ENCODE assay signal across 8 cellular contexts in the genomic region with DNA sequence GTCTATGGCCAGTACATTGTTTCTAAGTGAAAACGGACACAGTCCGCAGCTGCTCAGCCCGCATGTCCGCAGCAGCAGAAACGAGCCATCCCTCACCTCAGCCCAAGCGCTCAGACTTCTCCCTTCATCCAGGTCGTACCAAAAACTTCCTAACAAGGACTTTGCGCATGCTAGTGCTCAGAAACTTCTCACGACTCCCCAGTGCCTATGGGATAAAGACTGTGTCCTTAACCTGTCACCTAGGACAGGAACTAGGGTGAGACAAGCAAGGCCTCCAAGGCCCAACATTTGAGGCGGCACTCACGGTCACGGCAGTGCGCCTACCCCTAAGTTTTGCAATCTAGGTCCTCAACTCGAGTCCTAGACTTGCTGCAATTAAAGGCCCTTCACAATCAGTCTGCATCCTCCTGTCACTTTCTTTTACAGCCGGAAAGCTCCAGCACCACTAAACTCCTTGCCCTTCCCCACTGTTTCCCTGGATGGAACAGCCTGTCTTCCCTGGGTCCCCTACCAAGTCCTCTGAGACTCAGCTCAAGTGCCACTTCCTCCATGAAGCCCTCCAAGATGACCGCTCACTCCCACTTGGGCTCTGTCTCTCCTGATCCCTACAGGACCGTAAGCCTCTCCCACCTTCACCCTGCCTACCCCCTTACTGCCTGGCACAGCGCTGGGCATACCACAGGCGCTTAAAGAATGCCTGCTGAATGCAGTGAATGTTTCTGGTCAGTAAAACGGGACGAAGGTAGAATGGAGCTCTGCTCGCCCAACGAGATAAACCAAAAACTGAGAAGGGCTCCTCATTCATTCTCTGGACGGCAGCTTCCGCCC. TPM values are rescaled to one million over a fixed set of nuclear protein-coding genes. Genes with fewer than 3 reads are reported as not detected.
DNase-seq lines count a peak whose midpoint lies in the region; ATAC-seq, FAIRE-seq and TF ChIP-seq lines count a peak whose summit lies in the region.

No MANE protein-coding gene starts in this region.

- TF ChIP-seq CTCF in PC-9 (conservative IDR thresholded peaks at IDR 0.05) (no peak), H1 (IDR thresholded peaks at IDR 0.05; ENCODE audit: control extremely low read depth in 1 of 3, insufficient read depth in 1 of 3, low read depth in 1 of 3, low read length in 3 of 3) (no peak)

- no peak overlapping the region for H3K23ac ChIP-seq in H1 (ENCODE audit: insufficient read length)

- no peak overlapping the region for H3K14ac ChIP-seq in H1 (ENCODE audit: insufficient read length)

- CTCF ChIA-PET in activated CD4-positive, alpha-beta T cell treated with anti-CD3 and anti-CD28 coated beads for 36 hours (lab: Charles Lee): interaction anchor here (0.6 to 1.6 kb wide), 4 partner anchors 25 to 239 kb away, joined by 3 to 6 read pairs (median 4); no protein-coding TSS in a partner anchor
- CTCF ChIA-PET in PC-9 (lab: Charles Lee): interaction anchor here (0.5 kb wide), 1 partner anchor 540 kb away, joined by 4 read pairs; no protein-coding TSS in a partner anchor
- CTCF ChIA-PET in H1 (lab: Charles Lee; ENCODE audit: partially characterized antibody): interaction anchor here (1.4 to 3.9 kb wide), 5 partner anchors 10 to 77 kb away, joined by 3 to 20 read pairs (median 11); no protein-coding TSS in a partner anchor

- no TSS peak for BruUV-seq in PC-9 (replicated peaks; lab: Mats Ljungman, UMichigan)

- no peaks in the 10 kb centered on the region for H3K9me3 Mint-ChIP-seq in activated CD4-positive, alpha-beta T cell treated with anti-CD3 and anti-CD28 coated beads for 36 hours (ENCODE audit: low read depth)
- H3K9me3 Mint-ChIP-seq in naive thymus-derived CD8-positive, alpha-beta T cell: no peaks in the 10 kb centered on the region

- H2AK5ac ChIP-seq in H1 (ENCODE audit: low read depth, low read length): peak overlapping the region; percentile 5; the same call in 1 of the 2 replicates

- H3K79me1 ChIP-seq in H1 (ENCODE audit: low read depth, low read length): peaks cover 23% of the 10 kb centered on the region

- H3K4me1 ChIP-seq in PC-9 (replicated peaks; ENCODE audit: insufficient read depth) (peaks cover 15% of the 10 kb centered on the region; the same call in 1 of the 2 replicates), H1 (replicated peaks in 1 of 4; ENCODE audit: control insufficient read depth in 3 of 4, insufficient read depth in 4 of 4, low read length in 3 of 4) (peaks cover 7 to 17% (median 11%) of the 10 kb centered on the region in 4 experiments)

- H2BK15ac ChIP-seq in H1 (ENCODE audit: low read length): no peak overlapping the region

- no peak overlapping the region for H2BK12ac ChIP-seq in H1 (ENCODE audit: low read depth, low read length)

- no peaks in the 10 kb centered on the region for H3K9me3 ChIP-seq in PC-9 (ENCODE audit: insufficient read depth, low read depth)
- no peaks in the 10 kb centered on the region; a peak in 1 of 4 replicates for H3K9me3 ChIP-seq in H1 (ENCODE audit: insufficient read depth in 2 of 2, low read depth in 1 of 2, low read length in 1 of 2)

- H3K4me1 Mint-ChIP-seq in activated CD4-positive, alpha-beta T cell treated with anti-CD3 and anti-CD28 coated beads for 36 hours: peaks cover 49% of the 10 kb centered on the region
- H3K4me1 Mint-ChIP-seq in naive thymus-derived CD8-positive, alpha-beta T cell: peaks cover 18 to 48% (median 39%) of the 10 kb centered on the region in 4 donors

- H4K8ac ChIP-seq in H1 (ENCODE audit: extremely low read depth, insufficient read depth, low read length): peak overlapping the region; percentile 98; the same call in 1 of the 2 replicates

- POLR2A ChIA-PET in activated CD4-positive, alpha-beta T cell treated with anti-CD3 and anti-CD28 coated beads for 36 hours (lab: Charles Lee): interaction anchor here (0.6 to 3.6 kb wide), 5 partner anchors 9 to 255 kb away, joined by 3 to 18 read pairs (median 6); partner anchors contain the start of genes FEM1B and PIAS1
- POLR2A ChIA-PET in PC-9 (lab: Charles Lee; ENCODE audit: unreplicated experiment) (interaction anchor here (0.6 kb wide), 1 partner anchor 1332 kb away, joined by 8 read pairs; no protein-coding TSS in a partner anchor), H1 (lab: Charles Lee; ENCODE audit: partially characterized antibody) (interaction anchor here (0.7 to 4.6 kb wide), 19 partner anchors 11 to 388 kb away, joined by 3 to 38 read pairs (median 4); partner anchors contain the start of gene FEM1B)
- POLR2A ChIA-PET in naive thymus-derived CD8-positive, alpha-beta T cell (lab: Charles Lee): interaction anchor here (0.6 to 3.3 kb wide), 6 partner anchors 12 to 1934 kb away, joined by 3 to 30 read pairs (median 4); partner anchors contain the start of genes FEM1B, MAP2K5 and PIAS1

- peaks cover 13% of the 10 kb centered on the region for H3K23me2 ChIP-seq in H1 (ENCODE audit: low read depth, low read length)

- TF ChIP-seq POLR2A in H1 (IDR thresholded peaks at IDR 0.05; ENCODE audit: control extremely low read depth in 1 of 2, low read depth in 2 of 2, low read length in 2 of 2): no peak

- no peak for TF ChIP-seq RAD21 in H1 (IDR thresholded peaks at IDR 0.05 in 1 of 2, conservative IDR thresholded peaks at IDR 0.05 in 1 of 2; ENCODE audit: low read depth in 2 of 2, low read length in 2 of 2)

- no peaks in the 10 kb centered on the region for H3K9me2 ChIP-seq in PC-9 (ENCODE audit: insufficient read depth)

- no peaks in the 10 kb centered on the region for H3K27me3 Mint-ChIP-seq in activated CD4-positive, alpha-beta T cell treated with anti-CD3 and anti-CD28 coated beads for 36 hours
- H3K27me3 Mint-ChIP-seq in naive thymus-derived CD8-positive, alpha-beta T cell: peaks cover 0 to 4% (median 0%) of the 10 kb centered on the region in 5 donors

- H3K56ac ChIP-seq in H1 (replicated peaks; ENCODE audit: insufficient read length, low read depth, low read length): peak overlapping the region; percentile 44

- ATAC-seq in activated CD4-positive, alpha-beta T cell treated with anti-CD3 and anti-CD28 coated beads for 36 hours: no peak
- ATAC-seq in naive thymus-derived CD8-positive, alpha-beta T cell: no peak
- ATAC-seq in HG03280 (IDR thresholded peaks at IDR 0.05; ENCODE audit: unreplicated experiment): no peak

- H3F3A ChIP-seq in PC-9 (ENCODE audit: insufficient read depth, low read depth): peaks cover 3% of the 10 kb centered on the region; the same call in 1 of the 2 replicates

- H3K27me3 ChIP-seq in PC-9 (ENCODE audit: insufficient read depth, low read depth) (no peaks in the 10 kb centered on the region), H1 (replicated peaks in 1 of 4; ENCODE audit: control insufficient read depth in 3 of 4, extremely low read depth in 1 of 4, insufficient read depth in 3 of 4, low read length in 3 of 4) (peaks cover 0 to 2% (median 0%) of the 10 kb centered on the region in 4 experiments; a peak in 1 of 7 replicates)

- H4K5ac ChIP-seq in H1 (ENCODE audit: insufficient read length, low read depth, low read length): no peak overlapping the region

- no peak overlapping the region for H3K4ac ChIP-seq in H1 (replicated peaks; ENCODE audit: insufficient read length, low read depth, low read length)

- peak overlapping the region; percentile 17; the same call in 1 of the 2 replicates for H3K18ac ChIP-seq in H1 (ENCODE audit: extremely low read depth, low read length)

- H3K27ac Mint-ChIP-seq in activated CD4-positive, alpha-beta T cell treated with anti-CD3 and anti-CD28 coated beads for 36 hours: peak overlapping the region; percentile 91
- H3K27ac Mint-ChIP-seq in naive thymus-derived CD8-positive, alpha-beta T cell: peak overlapping the region in 9 of 10 donors; percentile 2 to 90 (median 76)

- FAIRE-seq in H1 (lab: Jason Lieb, UNC): no peak

- H3K36me3 Mint-ChIP-seq in activated CD4-positive, alpha-beta T cell treated with anti-CD3 and anti-CD28 coated beads for 36 hours (ENCODE audit: low read depth): peaks cover 18% of the 10 kb centered on the region
- H3K36me3 Mint-ChIP-seq in naive thymus-derived CD8-positive, alpha-beta T cell: no peaks in the 10 kb centered on the region

- 48% methylated on average over 25 of the region's 25 CpGs; no CpG with 5 or more reads in 1 of the 2 experiments for WGBS in H1 (ENCODE audit: extremely low coverage in 1 of 2, insufficient coverage in 1 of 2, insufficient read length in 1 of 2, insufficient replicate concordance in 2 of 2, low coverage in 1 of 2, low lambda C conversion rate in 2 of 2, missing lambda C conversion rate in 1 of 2), 2 experiments

- DNase-seq in activated CD4-positive, alpha-beta T cell treated with anti-CD3 and anti-CD28 coated beads for 36 hours: no peak
- no peak for DNase-seq in activated CD4-positive, alpha-beta T cell treated with anti-CD3 and anti-CD28 coated beads, Interleukin-2, amount 50 U/mL, for 1 hour
- no peak for DNase-seq in PC-9
- DNase-seq in H1 (ENCODE audit: low read depth in 1 of 2, low spot score in 2 of 2): no peak
- DNase-seq in naive thymus-derived CD8-positive, alpha-beta T cell: no peak
- DNase-seq in NK-92 treated with Interleukin-12 subunit alpha and Interleukin-12 subunit beta, amount 100 ng/mL, for 24 hours (lab: John Stamatoyannopoulos, UW): no peak
- DNase-seq in NCI-H345 treated with DMSO at 0.1 percent for 48 hours (lab: John Stamatoyannopoulos, UW; ENCODE audit: unreplicated experiment): no peak

- 0 out of 2 replicates have a peak overlapping the region, but pooled peaks have one; percentile 15 for H2BK5ac ChIP-seq in H1 (ENCODE audit: low read depth, low read length)

- peak overlapping the region; percentile 93 for H3K4me2 ChIP-seq in PC-9
- H3K4me2 ChIP-seq in H1 (ENCODE audit: insufficient read depth in 1 of 2, low read depth in 2 of 2, low read length in 2 of 2): peak overlapping the region; percentile 97

- H4K20me1 ChIP-seq in PC-9 (ENCODE audit: insufficient read depth) (no peaks in the 10 kb centered on the region), H1 (replicated peaks in 1 of 2; ENCODE audit: control insufficient read depth in 1 of 2, insufficient read depth in 2 of 2, low read length in 2 of 2) (peaks cover 4 to 8% of the 10 kb centered on the region in 2 experiments)

- H3K36me3 ChIP-seq in PC-9 (ENCODE audit: low read depth) (no peaks in the 10 kb centered on the region), H1 (ENCODE audit: control insufficient read depth in 2 of 4, insufficient read depth in 4 of 4, low read length in 3 of 4) (peaks cover 0 to 2% (median under 1%) of the 10 kb centered on the region in 4 experiments; a peak in 3 of 8 replicates)

- no peak for TF ChIP-seq EP300 in H1 (IDR thresholded peaks at IDR 0.05; ENCODE audit: borderline replicate concordance in 1 of 2, low read depth in 2 of 2, low read length in 2 of 2)

- peak overlapping the region; percentile 99 for H3K4me3 Mint-ChIP-seq in activated CD4-positive, alpha-beta T cell treated with anti-CD3 and anti-CD28 coated beads for 36 hours
- peak overlapping the region; percentile 76 to 90 (median 85) for H3K4me3 Mint-ChIP-seq in naive thymus-derived CD8-positive, alpha-beta T cell

- H3K9ac ChIP-seq in H1 (replicated peaks in 1 of 4; ENCODE audit: extremely low read depth in 1 of 4, low read depth in 3 of 4, low read length in 3 of 4): peak overlapping the region; percentile 56 to 95 (median 82)

- H3K79me2 ChIP-seq in PC-9 (ENCODE audit: low read depth): peaks cover 54% of the 10 kb centered on the region
- H3K79me2 ChIP-seq in H1 (ENCODE audit: control insufficient read depth in 1 of 2, insufficient read depth in 2 of 2, low read length in 2 of 2): peaks cover 25 to 56% of the 10 kb centered on the region in 2 experiments

- H2BK120ac ChIP-seq in H1 (replicated peaks; ENCODE audit: low read depth, low read length): no peak overlapping the region

- H2BK20ac ChIP-seq in H1 (ENCODE audit: low read length): no peak overlapping the region

- intact Hi-C loops in activated CD4-positive, alpha-beta T cell treated with anti-CD3 and anti-CD28 coated beads for 36 hours (cut with DNase I, micrococcal nuclease): loop anchor here (2.0 to 5.0 kb wide), 3 partner anchors 28 to 589 kb away; partner anchors contain the start of gene PIAS1 (in 1 of the 2)
- intact Hi-C loops in PC-9 (cut with micrococcal nuclease; ENCODE audit: unreplicated experiment): loop anchor here (2.0 kb wide), 1 partner anchor 50 kb away; no protein-coding TSS in a partner anchor

- H3K4me3 ChIP-seq in PC-9 (peak overlapping the region; percentile 90), H1 (ENCODE audit: extremely low read depth in 1 of 4, insufficient read depth in 2 of 4, low read depth in 3 of 4, low read length in 4 of 4) (peak overlapping the region; percentile 51 to 92 (median 78))

- H4K91ac ChIP-seq in H1 (replicated peaks; ENCODE audit: insufficient read length, low read length): no peak overlapping the region

- H3K27ac ChIP-seq in PC-9 (no peak overlapping the region), H1 (ENCODE audit: low read depth, low read length) (0 out of 2 replicates have a peak overlapping the region, but pooled peaks have one; percentile 90)

- peak overlapping the region; percentile 88 for H2AFZ ChIP-seq in PC-9
- H2AFZ ChIP-seq in H1 (ENCODE audit: low read length): no peak overlapping the region

RNA-seq across cellular contexts. Expression of gene CLN6, which starts 1.2 kb away (rescaled TPM):
- total RNA-seq in activated CD4-positive, alpha-beta T cell treated with anti-CD3 and anti-CD28 coated beads for 36 hours: 10 to 100 TPM; 45.1 to 48.2 TPM
- 38.5 and 48.7 TPM in 2 replicates for total RNA-seq in PC-9 (2021)
- total RNA-seq in H1 (2021; fragmentation: NEBNext Ultra II Directional; extraction: Animal tissue kit (Norgen Biotek cat#: 25700)): 60.0 and 62.3 TPM in 2 replicates
- polyA plus RNA-seq in H1 (2011; rRNA removed): 137 and 140 TPM in 2 replicates
- polyA plus RNA-seq in H1 (2011; cell fraction: cytosol; rRNA removed): 83.3 TPM
- polyA plus RNA-seq in H1 (2011; cell fraction: nucleus; rRNA removed): 151 TPM
- polyA plus RNA-seq in H1 (2012, experiment 1 of 2): 40.9 to 66.3 TPM (median 64.6 TPM) in 4 replicates
- 62.3 TPM for polyA plus RNA-seq in H1 (2012, experiment 2 of 2)
- polyA plus RNA-seq in H1 (2013, experiment 1 of 2): 62.0 TPM
- 74.5 TPM for polyA plus RNA-seq in H1 (2013, experiment 2 of 2)
- polyA minus RNA-seq in H1 (2011; rRNA and poly(A)+ RNA removed): 182 and 205 TPM in 2 replicates
- 53.9 TPM for polyA minus RNA-seq in H1 (2011; cell fraction: cytosol; rRNA and poly(A)+ RNA removed)
- 87.0 TPM for polyA minus RNA-seq in H1 (2011; cell fraction: nucleus; rRNA and poly(A)+ RNA removed)
- 10 to 100 TPM; 18.5 to 22.3 TPM for total RNA-seq in naive thymus-derived CD8-positive, alpha-beta T cell
- 1 to 10 TPM; 2.4 to 4.1 (median 3.3) TPM for polyA plus RNA-seq in naive thymus-derived CD8-positive, alpha-beta T cell

RNA-seq across cellular contexts. Expression of gene CALML4, which starts 23.2 kb away (rescaled TPM):
- total RNA-seq in activated CD4-positive, alpha-beta T cell treated with anti-CD3 and anti-CD28 coated beads for 36 hours: 1 to 10 TPM; 6.8 to 9.2 TPM
- total RNA-seq in PC-9 (2021): 10.9 and 12.6 TPM in 2 replicates
- total RNA-seq in H1 (2021; fragmentation: NEBNext Ultra II Directional; extraction: Animal tissue kit (Norgen Biotek cat#: 25700)): 9.3 and 12.5 TPM in 2 replicates
- 3.5 and 3.8 TPM in 2 replicates for polyA plus RNA-seq in H1 (2011; rRNA removed)
- 6.9 TPM for polyA plus RNA-seq in H1 (2011; cell fraction: cytosol; rRNA removed)
- polyA plus RNA-seq in H1 (2011; cell fraction: nucleus; rRNA removed): 9.3 TPM
- 9.9 to 16.6 TPM (median 13.0 TPM) in 4 replicates for polyA plus RNA-seq in H1 (2012, experiment 1 of 2)
- polyA plus RNA-seq in H1 (2012, experiment 2 of 2): 5.2 TPM
- polyA plus RNA-seq in H1 (2013, experiment 1 of 2): 21.4 TPM
- 22.4 TPM for polyA plus RNA-seq in H1 (2013, experiment 2 of 2)
- polyA minus RNA-seq in H1 (2011; rRNA and poly(A)+ RNA removed): 4.7 and 5.8 TPM in 2 replicates
- 4.7 TPM for polyA minus RNA-seq in H1 (2011; cell fraction: cytosol; rRNA and poly(A)+ RNA removed)
- 10.9 TPM for polyA minus RNA-seq in H1 (2011; cell fraction: nucleus; rRNA and poly(A)+ RNA removed)
- 1 to 10 TPM; 4.1 to 4.7 TPM for total RNA-seq in naive thymus-derived CD8-positive, alpha-beta T cell
- polyA plus RNA-seq in naive thymus-derived CD8-positive, alpha-beta T cell: under 1 TPM in 1 of 3 donors, not detected in 2; 0.65 TPM

RNA-seq across cellular contexts. Expression of gene FEM1B, which starts 49.2 kb away (rescaled TPM):
- 10 to 100 TPM; 41.1 to 50.0 TPM for total RNA-seq in activated CD4-positive, alpha-beta T cell treated with anti-CD3 and anti-CD28 coated beads for 36 hours
- total RNA-seq in PC-9 (2021): 26.3 and 31.6 TPM in 2 replicates
- 72.9 and 83.8 TPM in 2 replicates for total RNA-seq in H1 (2021; fragmentation: NEBNext Ultra II Directional; extraction: Animal tissue kit (Norgen Biotek cat#: 25700))
- polyA plus RNA-seq in H1 (2011; rRNA removed): 21.2 and 36.1 TPM in 2 replicates
- polyA plus RNA-seq in H1 (2011; cell fraction: cytosol; rRNA removed): 36.7 TPM
- 75.5 TPM for polyA plus RNA-seq in H1 (2011; cell fraction: nucleus; rRNA removed)
- 42.3 to 65.4 TPM (median 49.3 TPM) in 4 replicates for polyA plus RNA-seq in H1 (2012, experiment 1 of 2)
- polyA plus RNA-seq in H1 (2012, experiment 2 of 2): 2.1 TPM
- polyA plus RNA-seq in H1 (2013, experiment 1 of 2): 28.4 TPM
- polyA plus RNA-seq in H1 (2013, experiment 2 of 2): 27.2 TPM
- 568 and 799 TPM in 2 replicates for polyA minus RNA-seq in H1 (2011; rRNA and poly(A)+ RNA removed)
- 135 TPM for polyA minus RNA-seq in H1 (2011; cell fraction: cytosol; rRNA and poly(A)+ RNA removed)
- 269 TPM for polyA minus RNA-seq in H1 (2011; cell fraction: nucleus; rRNA and poly(A)+ RNA removed)
- total RNA-seq in naive thymus-derived CD8-positive, alpha-beta T cell: 10 to 100 TPM; 61.1 to 66.5 TPM
- 10 to 100 TPM; 13.4 to 15.7 (median 14.6) TPM for polyA plus RNA-seq in naive thymus-derived CD8-positive, alpha-beta T cell
